Comparison of ENCODE assay signal across 1 cellular context in genomic region chr3:112393360-112393728, GRCh38.
TF ChIP-seq lines count a peak whose summit lies in the region.

No MANE protein-coding gene starts in this region.

TF ChIP-seq in IMR-90, 13 proteins besides CTCF, POLR2A, EP300 and RAD21 (continued from another document):
- TF ChIP-seq MXI1 (IDR thresholded peaks at IDR 0.05; ENCODE audit: borderline replicate concordance, low read depth, low read length) (no peak), NFE2L2 (IDR thresholded peaks at IDR 0.05; ENCODE audit: low read depth, low read length) (no peak)
- TF ChIP-seq, protein P1, sequence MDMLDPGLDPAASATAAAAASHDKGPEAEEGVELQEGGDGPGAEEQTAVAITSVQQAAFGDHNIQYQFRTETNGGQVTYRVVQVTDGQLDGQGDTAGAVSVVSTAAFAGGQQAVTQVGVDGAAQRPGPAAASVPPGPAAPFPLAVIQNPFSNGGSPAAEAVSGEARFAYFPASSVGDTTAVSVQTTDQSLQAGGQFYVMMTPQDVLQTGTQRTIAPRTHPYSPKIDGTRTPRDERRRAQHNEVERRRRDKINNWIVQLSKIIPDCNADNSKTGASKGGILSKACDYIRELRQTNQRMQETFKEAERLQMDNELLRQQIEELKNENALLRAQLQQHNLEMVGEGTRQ (IDR thresholded peaks at IDR 0.05; ENCODE audit: low read depth, low read length) = no peak
